Comparison of ENCODE assay signal across 15 cellular contexts in the genomic region with DNA sequence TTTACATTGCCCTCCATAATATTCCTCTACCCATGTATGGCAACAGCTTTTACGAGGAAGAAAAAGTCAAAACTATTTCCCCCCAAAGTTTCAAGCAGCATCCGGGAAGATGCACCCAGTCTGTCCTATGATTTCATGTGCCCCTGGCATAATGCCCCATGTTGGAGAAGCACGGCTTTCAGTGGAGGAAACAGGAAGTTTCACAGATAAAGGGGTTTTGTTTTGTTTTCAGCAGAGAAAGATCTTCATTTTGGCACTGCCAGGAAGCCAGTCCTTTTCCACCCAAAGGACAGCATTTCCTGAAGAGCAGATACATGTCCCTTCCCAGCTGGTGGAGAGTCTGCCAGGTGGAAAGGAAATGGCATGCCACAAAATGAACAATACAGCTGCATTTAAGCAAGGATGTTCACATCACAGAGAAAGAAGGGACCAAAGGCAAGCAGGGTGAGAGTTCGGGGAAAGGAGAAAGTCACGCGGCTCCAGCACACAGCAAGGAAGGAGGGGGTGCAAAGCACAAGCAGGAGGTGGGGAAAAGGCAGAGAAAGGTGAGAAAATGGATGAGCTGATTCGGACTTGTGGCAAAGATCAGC.
DNase-seq lines count a peak whose midpoint lies in the region; ATAC-seq, FAIRE-seq and TF ChIP-seq lines count a peak whose summit lies in the region.
"Had no signal": no experiment of that assay in that cellular context is flagged by ENCODE, and none has a peak within 500 bp of the region (broad histone marks: within the 10 kb centered on the region; RNA-seq: fewer than 3 reads in every experiment).

No MANE protein-coding gene starts in this region.

- H3K36me3 ChIP-seq in endothelial cell of umbilical vein (ENCODE audit: control insufficient read depth in 2 of 2, extremely low read depth in 1 of 2, insufficient read depth in 2 of 2, low read length in 2 of 2): no peaks in the 10 kb centered on the region
- H3K36me3 ChIP-seq: BE2C, prostate gland, tibial nerve had no signal

- dilution Hi-C loops in endothelial cell of umbilical vein (cut with MboI; ENCODE audit: extremely low pct_ligation_motif_present, low sequenced_read_pairs): no loop called here

- H4K20me1 ChIP-seq in endothelial cell of umbilical vein (replicated peaks; ENCODE audit: control insufficient read depth, extremely low read depth, insufficient read depth, low read length): no peaks in the 10 kb centered on the region

- H3K4me2 ChIP-seq in endothelial cell of umbilical vein (ENCODE audit: insufficient read depth, low read length): peak overlapping the region; percentile 44
- H3K4me2 ChIP-seq: PC-9 had no signal

- no peak overlapping the region for H3K27ac ChIP-seq in endothelial cell of umbilical vein (ENCODE audit: insufficient read depth, low read depth, low read length)
- H3K27ac ChIP-seq: PC-9, prostate gland, tibial nerve had no signal

- peak overlapping the region; percentile 12 for H3K27ac Mint-ChIP-seq in stimulated activated effector memory CD8-positive, alpha-beta T cell treated with anti-CD3 and anti-CD28 coated beads, Interleukin-12 subunit alpha, Interleukin-12 subunit beta, amount 100 ng/mL, for 72 hours

- peaks cover 11% of the 10 kb centered on the region for H3K4me1 ChIP-seq in endothelial cell of umbilical vein (ENCODE audit: control insufficient read depth, extremely low read depth, insufficient read depth, low read length)
- H3K4me1 ChIP-seq: BE2C, prostate gland had no signal

- H3K9me1 ChIP-seq in endothelial cell of umbilical vein (replicated peaks; ENCODE audit: control insufficient read depth, extremely low read depth, insufficient read depth, low read length): no peaks in the 10 kb centered on the region

- no peaks in the 10 kb centered on the region for H3K36me3 Mint-ChIP-seq in activated T-cell treated with anti-CD3 and anti-CD28 coated beads, Interleukin-2, amount 50 U/mL, for 4 hours (ENCODE audit: insufficient read depth)
- H3K36me3 Mint-ChIP-seq in stimulated activated effector memory CD8-positive, alpha-beta T cell treated with anti-CD3 and anti-CD28 coated beads, Interleukin-12 subunit alpha, Interleukin-12 subunit beta, amount 100 ng/mL, for 72 hours: no peaks in the 10 kb centered on the region

- peak overlapping the region; percentile 63 for H3K4me3 Mint-ChIP-seq in activated T-cell treated with anti-CD3 and anti-CD28 coated beads, Interleukin-2, amount 50 U/mL, for 4 hours
- H3K4me3 Mint-ChIP-seq in stimulated activated effector memory CD8-positive, alpha-beta T cell treated with anti-CD3 and anti-CD28 coated beads, Interleukin-12 subunit alpha, Interleukin-12 subunit beta, amount 100 ng/mL, for 72 hours: peak overlapping the region; percentile 11

- intact Hi-C loops in endothelial cell of umbilical vein (cut with micrococcal nuclease): no loop called here

- TF ChIP-seq POLR2A in endothelial cell of umbilical vein (IDR thresholded peaks at IDR 0.05; ENCODE audit: low read depth, low read length): no peak

- H3K9ac ChIP-seq in endothelial cell of umbilical vein (replicated peaks; ENCODE audit: extremely low read depth, insufficient read depth, low read length): no peak overlapping the region

- CTCF ChIA-PET in endothelial cell of umbilical vein (lab: Charles Lee): interaction anchor here (1.2 kb wide), 3 partner anchors 18 to 51 kb away, joined by 4 read pairs; no protein-coding TSS in a partner anchor

- no peaks in the 10 kb centered on the region for H3K27me3 Mint-ChIP-seq in activated T-cell treated with anti-CD3 and anti-CD28 coated beads, Interleukin-2, amount 50 U/mL, for 4 hours (ENCODE audit: low read depth)

- no peaks in the 10 kb centered on the region for H3K27me3 ChIP-seq in endothelial cell of umbilical vein (ENCODE audit: control insufficient read depth in 2 of 2, insufficient read depth in 2 of 2, low read length in 2 of 2)
- H3K27me3 ChIP-seq: BE2C, tibial nerve had no signal

- no peak for ATAC-seq in activated T-cell treated with anti-CD3 and anti-CD28 coated beads, Interleukin-2, amount 50 U/mL, for 4 hours
- no peak for ATAC-seq in stimulated activated effector memory CD8-positive, alpha-beta T cell treated with anti-CD3 and anti-CD28 coated beads, Interleukin-12 subunit alpha, Interleukin-12 subunit beta, amount 100 ng/mL, for 72 hours
- ATAC-seq in HG02970 (IDR thresholded peaks at IDR 0.05; ENCODE audit: low FRiP score, unreplicated experiment): no peak

- no peaks in the 10 kb centered on the region for H3K79me2 ChIP-seq in endothelial cell of umbilical vein (ENCODE audit: control insufficient read depth, insufficient read depth, low read length)

- no peak overlapping the region for H3K4me3 ChIP-seq in endothelial cell of umbilical vein (replicated peaks in 1 of 3; ENCODE audit: insufficient read depth in 1 of 3, low read depth in 1 of 3, low read length in 3 of 3)
- H3K4me3 ChIP-seq: PC-9, prostate gland, tibial nerve had no signal

- BruUV-seq in endothelial cell of umbilical vein (replicated peaks; lab: Mats Ljungman, UMichigan): no TSS peak

- no peak for TF ChIP-seq CTCF in endothelial cell of umbilical vein (IDR thresholded peaks at IDR 0.05; ENCODE audit: extremely low read depth in 1 of 2, insufficient read depth in 1 of 2, low read depth in 1 of 2, low read length in 2 of 2)

- H2AFZ ChIP-seq in endothelial cell of umbilical vein (ENCODE audit: low read depth, low read length): no peak overlapping the region
- H2AFZ ChIP-seq: PC-9 had no signal

- POLR2A ChIA-PET in endothelial cell of umbilical vein (lab: Charles Lee): no interaction called here

- H3K9me3 ChIP-seq in endothelial cell of umbilical vein (replicated peaks; ENCODE audit: control insufficient read depth, insufficient read depth, low read length): no peaks in the 10 kb centered on the region
- H3K9me3 ChIP-seq: BE2C, prostate gland had no signal

- DNase-seq in activated T-cell treated with anti-CD3 and anti-CD28 coated beads, Interleukin-2, amount 50 U/mL, for 4 hours: no peak
- DNase-seq in activated T-cell treated with anti-CD3 and anti-CD28 coated beads, Interleukin-2, amount 50 U/mL, for 1 hour: no peak
- DNase-seq in OCI-M1 (lab: John Stamatoyannopoulos, UW): peak; percentile 2
- peak; percentile 15 for DNase-seq in endothelial cell of umbilical vein (ENCODE audit: low read depth, low spot score)
- no peak for DNase-seq in stimulated activated effector memory CD8-positive, alpha-beta T cell treated with anti-CD3 and anti-CD28 coated beads, Interleukin-12 subunit alpha, Interleukin-12 subunit beta, amount 100 ng/mL, for 72 hours (ENCODE audit: low spot score in 2 of 2)
- DNase-seq in NK-92 (lab: John Stamatoyannopoulos, UW; ENCODE audit: unreplicated experiment): no peak
- no peak for DNase-seq in activated CD4-positive, alpha-beta T cell treated with anti-CD3 and anti-CD28 coated beads, Interleukin-2, amount 50 U/mL, for 1 hour
- DNase-seq: activated CD4-positive, CD25-positive, alpha-beta regulatory T cell; BE2C; erythroblast; kidney glomerular epithelial cell; PC-9 had no signal

- peaks cover 54% of the 10 kb centered on the region for H3K4me1 Mint-ChIP-seq in activated T-cell treated with anti-CD3 and anti-CD28 coated beads, Interleukin-2, amount 50 U/mL, for 4 hours (ENCODE audit: low read depth)
- H3K4me1 Mint-ChIP-seq in stimulated activated effector memory CD8-positive, alpha-beta T cell treated with anti-CD3 and anti-CD28 coated beads, Interleukin-12 subunit alpha, Interleukin-12 subunit beta, amount 100 ng/mL, for 72 hours: peaks cover 53% of the 10 kb centered on the region

- H3K9me3 Mint-ChIP-seq in activated T-cell treated with anti-CD3 and anti-CD28 coated beads, Interleukin-2, amount 50 U/mL, for 4 hours: no peaks in the 10 kb centered on the region
- H3K9me3 Mint-ChIP-seq in stimulated activated effector memory CD8-positive, alpha-beta T cell treated with anti-CD3 and anti-CD28 coated beads, Interleukin-12 subunit alpha, Interleukin-12 subunit beta, amount 100 ng/mL, for 72 hours: peaks cover 3% of the 10 kb centered on the region

- no peak for FAIRE-seq in endothelial cell of umbilical vein (lab: Jason Lieb, UNC)

TF ChIP-seq in endothelial cell of umbilical vein, 7 proteins besides CTCF, POLR2A, EP300 and RAD21:
- TF ChIP-seq, protein P1, sequence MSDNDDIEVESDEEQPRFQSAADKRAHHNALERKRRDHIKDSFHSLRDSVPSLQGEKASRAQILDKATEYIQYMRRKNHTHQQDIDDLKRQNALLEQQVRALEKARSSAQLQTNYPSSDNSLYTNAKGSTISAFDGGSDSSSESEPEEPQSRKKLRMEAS (IDR thresholded peaks at IDR 0.05; ENCODE audit: insufficient read depth, insufficient read length): no peak
- TF ChIP-seq GATA2 (IDR thresholded peaks at IDR 0.05; ENCODE audit: insufficient read depth, insufficient read length, low read depth, low read length): peak; percentile 39

Comparison
In these comparisons a context has a peak if more than half of its experiments do, and no peak if none do; other contexts are left out.
1. DNase-seq: peak in OCI-M1 (single experiment) and endothelial cell of umbilical vein (single experiment); none in activated T-cell treated with anti-CD3 and anti-CD28 coated beads, Interleukin-2, amount 50 U/mL, for 4 hours (single experiment), activated T-cell treated with anti-CD3 and anti-CD28 coated beads, Interleukin-2, amount 50 U/mL, for 1 hour (single experiment), stimulated activated effector memory CD8-positive, alpha-beta T cell treated with anti-CD3 and anti-CD28 coated beads, Interleukin-12 subunit alpha, Interleukin-12 subunit beta, amount 100 ng/mL, for 72 hours (0 of 2), NK-92 (single experiment) and activated CD4-positive, alpha-beta T cell treated with anti-CD3 and anti-CD28 coated beads, Interleukin-2, amount 50 U/mL, for 1 hour (single experiment).